14 cellular contexts compared by ENCODE assay signal in genomic region chr7:6159524-6160011, GRCh38. TPM values are rescaled to one million over a fixed set of nuclear protein-coding genes. Genes with fewer than 3 reads are reported as not detected.
DNase-seq lines count a peak whose midpoint lies in the region; ATAC-seq, FAIRE-seq and TF ChIP-seq lines count a peak whose summit lies in the region.
"Had no signal": no experiment of that assay in that cellular context is flagged by ENCODE, and none has a peak within 500 bp of the region (broad histone marks: within the 10 kb centered on the region; RNA-seq: fewer than 3 reads in every experiment).

No MANE protein-coding gene starts in this region.

- intact Hi-C loops in GM12878 (cut with micrococcal nuclease; ENCODE audit: unreplicated experiment) = loop anchor here (1.0 kb wide), 1 partner anchor 164 kb away; no protein-coding TSS in a partner anchor

- H3K9ac ChIP-seq in GM12878 (ENCODE audit: control insufficient read depth, insufficient read depth, low read length) = no peak overlapping the region

- H3K4me3 Mint-ChIP-seq in HFFc6 = no peak overlapping the region
- H3K4me3 Mint-ChIP-seq: T-helper 2 cell treated with Interferon-gamma antibody and Interleukin-4, amounts not matched to agents 5 μg/mL and 100 μg/mL, for 36 hours had no signal

- H3K4me3 ChIP-seq in GM12878 = no peak overlapping the region
- H3K4me3 ChIP-seq in lung = no peak overlapping the region
- H3K4me3 ChIP-seq: vagina had no signal

- H3K4me1 ChIP-seq in GM12878 (ENCODE audit: control insufficient read depth, insufficient read depth, low read length) = peaks cover 13% of the 10 kb centered on the region
- H3K4me1 ChIP-seq in lung (ENCODE audit: control insufficient read depth in 2 of 2, insufficient read depth in 2 of 2, low read length in 2 of 2) = no peaks in the 10 kb centered on the region
- H3K4me1 ChIP-seq: vagina had no signal

- peaks cover 22% of the 10 kb centered on the region for H3K36me3 Mint-ChIP-seq in HFFc6 (ENCODE audit: low read depth)

- H3K27me3 ChIP-seq in GM12878 (replicated peaks in 1 of 2; ENCODE audit: control insufficient read depth in 2 of 2, insufficient read depth in 2 of 2, low read length in 1 of 2) (no peaks in the 10 kb centered on the region), lung (ENCODE audit: control insufficient read depth, insufficient read depth) (no peaks in the 10 kb centered on the region)
- H3K27me3 ChIP-seq: neutrophil, vagina had no signal

- no peak overlapping the region for H2AFZ ChIP-seq in GM12878 (ENCODE audit: control insufficient read depth, low read depth, low read length)

- H3K79me2 ChIP-seq in GM12878 (ENCODE audit: control insufficient read depth, insufficient read depth, low read length) = no peaks in the 10 kb centered on the region

- POLR2A ChIA-PET in GM12878 (lab: Charles Lee) = no interaction called here

- H3K27ac Mint-ChIP-seq in HFFc6 = peak overlapping the region; percentile 71
- H3K27ac Mint-ChIP-seq: T-helper 2 cell treated with Interferon-gamma antibody and Interleukin-4, amounts not matched to agents 5 μg/mL and 100 μg/mL, for 36 hours had no signal

- peaks cover 3 to 24% of the 10 kb centered on the region in 2 experiments for H3K36me3 ChIP-seq in GM12878 (ENCODE audit: control insufficient read depth in 2 of 2, insufficient read depth in 2 of 2, low read length in 1 of 2)
- peaks cover 17 to 50% of the 10 kb centered on the region in 2 donors for H3K36me3 ChIP-seq in lung (ENCODE audit: control insufficient read depth in 2 of 2, insufficient read depth in 2 of 2, low read length in 2 of 2)

- no peak for TF ChIP-seq EP300 in GM12878 (IDR thresholded peaks at IDR 0.05; ENCODE audit: borderline replicate concordance in 1 of 2, control insufficient read depth in 1 of 2, low read depth in 2 of 2, low read length in 2 of 2)

- no TSS peak for BruUV-seq in GM12878 (replicated peaks; lab: Mats Ljungman, UMichigan)

- H3K27me3 Mint-ChIP-seq in HFFc6 (ENCODE audit: insufficient read depth) = peaks cover 10% of the 10 kb centered on the region

- DNase-seq in HFFc6 = no peak
- no peak for DNase-seq in GM12878 (ENCODE audit: low read depth, low spot score)
- DNase-seq in lung (ENCODE audit: low spot score) = no peak
- DNase-seq in substantia nigra (lab: John Stamatoyannopoulos, UW) = no peak
- no peak for DNase-seq in stimulated activated CD4-positive, alpha-beta T cell treated with anti-CD3 and anti-CD28 coated beads, Interleukin-4, amount 100 ng/mL, for 4 hours
- DNase-seq: NCI-H1436 treated with DMSO at 0.1 percent for 48 hours, RPMI8226 had no signal

- no peak overlapping the region for H3K4me2 ChIP-seq in GM12878 (ENCODE audit: control insufficient read depth, insufficient read depth)

- no peaks in the 10 kb centered on the region for H4K20me1 ChIP-seq in GM12878 (ENCODE audit: control insufficient read depth, insufficient read depth)

- H3K27ac ChIP-seq in GM12878 (ENCODE audit: control insufficient read depth, insufficient read depth) = no peak overlapping the region
- peak overlapping the region; percentile 16 to 30 for H3K27ac ChIP-seq in lung (ENCODE audit: low read depth in 1 of 2, low read length in 1 of 2)
- peak overlapping the region; percentile 69 for H3K27ac ChIP-seq in substantia nigra (ENCODE audit: low read depth, low read length, poor library complexity, severe bottlenecking)
- H3K27ac ChIP-seq: neutrophil, vagina had no signal

- 0 out of 2 replicates have a peak, but pooled peaks have one; percentile 15 for TF ChIP-seq POLR2A in GM12878 (IDR thresholded peaks at IDR 0.05; ENCODE audit: low read depth, low read length)

- no peak for FAIRE-seq in GM12878 (lab: Jason Lieb, UNC)
- FAIRE-seq: bronchial epithelial cell had no signal

- H3K4me1 Mint-ChIP-seq in HFFc6 (ENCODE audit: low read depth) = peaks cover 20% of the 10 kb centered on the region

- H3K9me3 Mint-ChIP-seq in HFFc6 = no peaks in the 10 kb centered on the region
- H3K9me3 Mint-ChIP-seq: T-helper 2 cell treated with Interferon-gamma antibody and Interleukin-4, amounts not matched to agents 5 μg/mL and 100 μg/mL, for 36 hours had no signal

- H3K9me3 ChIP-seq in GM12878 (replicated peaks; ENCODE audit: control insufficient read depth, insufficient read depth, low read length) (no peaks in the 10 kb centered on the region), lung (ENCODE audit: control insufficient read depth in 2 of 2, insufficient read depth in 1 of 2, low read length in 1 of 2) (no peaks in the 10 kb centered on the region)
- H3K9me3 ChIP-seq: neutrophil, vagina had no signal

- CTCF ChIA-PET in GM12878 (lab: Yijun Ruan, JAX) = interaction anchor here (1.0 to 1.5 kb wide), 7 partner anchors 8 to 164 kb away, joined by 3 to 6 read pairs (median 4); no protein-coding TSS in a partner anchor

- ATAC-seq in GM12878 = no peak
- ATAC-seq in lung (ENCODE audit: insufficient read depth, low FRiP score) = no peak
- ATAC-seq in HG03354 (IDR thresholded peaks at IDR 0.05; ENCODE audit: poor library complexity, severe bottlenecking, unreplicated experiment) = no peak
- ATAC-seq in GM18511 (IDR thresholded peaks at IDR 0.05; ENCODE audit: unreplicated experiment) = no peak
- no peak for ATAC-seq in HG02571 (IDR thresholded peaks at IDR 0.05; ENCODE audit: unreplicated experiment)

- SMC1A ChIA-PET in GM12878 (lab: Charles Lee; ENCODE audit: uncharacterized antibody, unreplicated experiment) = interaction anchor here (1.0 to 1.2 kb wide), 3 partner anchors 8 to 161 kb away, joined by 3 to 4 read pairs (median 3); no protein-coding TSS in a partner anchor

- in situ Hi-C loops in GM12878 (cut with MboI) = no loop called here

- RAD21 ChIA-PET in GM12878 (lab: Charles Lee; ENCODE audit: unreplicated experiment) = interaction anchor here (1.1 to 2.0 kb wide), 2 partner anchors 111 to 161 kb away, joined by 3 to 7 read pairs; no protein-coding TSS in a partner anchor

- 92% methylated on average over 23 of the region's 23 CpGs for WGBS in GM12878 (ENCODE audit: insufficient coverage, insufficient replicate concordance, low lambda C conversion rate, missing lambda C conversion rate)
- WGBS in lung, 2 donors = 80 to 85% methylated on average over 23 of the region's 23 CpGs

- TF ChIP-seq CTCF in HFFc6 (IDR thresholded peaks at IDR 0.05) (no peak), GM12878 (IDR thresholded peaks at IDR 0.05 in 2 of 3, conservative IDR thresholded peaks at IDR 0.05 in 1 of 3; ENCODE audit: control insufficient read depth in 2 of 3, extremely low read depth in 1 of 3, insufficient read depth in 1 of 3, low read depth in 3 of 3, low read length in 3 of 3) (no peak), lung (IDR thresholded peaks at IDR 0.05; ENCODE audit: control extremely low read depth, extremely low read depth) (no peak)

- no peak for TF ChIP-seq RAD21 in GM12878 (IDR thresholded peaks at IDR 0.05; ENCODE audit: insufficient read depth, low read depth, low read length)

TF ChIP-seq in GM12878, 131 proteins besides CTCF, POLR2A, EP300 and RAD21 (continues in another document):
- TF ChIP-seq ZBTB11 (CRISPR knock-in tag; IDR thresholded peaks at IDR 0.05) (no peak), ZZZ3 (IDR thresholded peaks at IDR 0.05; ENCODE audit: control insufficient read depth, insufficient read length, low read depth) (no peak)

RNA-seq across cellular contexts. Expression of gene USP42, which starts 54.8 kb away (rescaled TPM):
- total RNA-seq in HFFc6 (2021; fragmentation: NEBNext Ultra II Directional; extraction: Animal tissue kit (Norgen Biotek cat#: 25700)) = 1 to 10 TPM; 4.4 to 6.5 (median 5.9) TPM
- total RNA-seq in GM12878 (2013; cell fraction: nucleolus; rRNA removed) = 15.1 and 16.4 TPM in 2 replicates
- 4.0 and 4.1 TPM in 2 replicates for total RNA-seq in GM12878 (2014; rRNA removed)
- total RNA-seq in GM12878 (2014; rRNA removed; fragmentation: Illumina TruSeq; extraction: Trizol) = 4.2 and 4.3 TPM in 2 replicates
- total RNA-seq in GM12878 (2021) = 9.2 and 9.9 TPM in 2 replicates
- polyA plus RNA-seq in GM12878 (2011; ENCODE audit: low read depth) = 3.4 TPM
- polyA plus RNA-seq in GM12878 (2011; rRNA removed) = 4.9 and 5.5 TPM in 2 replicates
- polyA plus RNA-seq in GM12878 (2011; cell fraction: cytosol; rRNA removed) = 3.9 and 4.4 TPM in 2 replicates
- polyA plus RNA-seq in GM12878 (2011; cell fraction: nucleus; rRNA removed) = 8.2 and 10.9 TPM in 2 replicates
- 4.6 and 6.0 TPM in 2 replicates for polyA plus RNA-seq in GM12878 (2012)
- 7.9 TPM in 2 replicates for polyA plus RNA-seq in GM12878 (2014; fragmentation: Illumina TruSeq; extraction: Trizol)
- polyA plus RNA-seq in GM12878 (2014; fragmentation: Nextera tagmentation; extraction: Ambion mirVana) = 1 to 10 TPM; 1.9 to 2.2 TPM
- polyA plus RNA-seq in GM12878 (2014; rRNA removed) = 5.3 and 5.8 TPM in 2 replicates
- polyA plus RNA-seq in GM12878 (2016; fragmentation: Nextera tagmentation; extraction: Ambion mirVana) = 1 to 10 TPM; 5.9 to 6.2 TPM
- 4.3 and 5.2 TPM in 2 replicates for polyA minus RNA-seq in GM12878 (2011; rRNA and poly(A)+ RNA removed)
- 3.3 and 3.7 TPM in 2 replicates for polyA minus RNA-seq in GM12878 (2011; cell fraction: cytosol; rRNA and poly(A)+ RNA removed)
- 3.7 and 6.7 TPM in 2 replicates for polyA minus RNA-seq in GM12878 (2011; cell fraction: nucleus; rRNA and poly(A)+ RNA removed)
- total RNA-seq in lung = 10 to 100 TPM in 1 of 2 donors, 1 to 10 TPM in 1; 8.3 to 10.5 TPM
- polyA plus RNA-seq in lung = 1 to 10 TPM; 3.0 to 4.2 TPM
